10 cellular contexts compared by ENCODE assay signal in the genomic region with DNA sequence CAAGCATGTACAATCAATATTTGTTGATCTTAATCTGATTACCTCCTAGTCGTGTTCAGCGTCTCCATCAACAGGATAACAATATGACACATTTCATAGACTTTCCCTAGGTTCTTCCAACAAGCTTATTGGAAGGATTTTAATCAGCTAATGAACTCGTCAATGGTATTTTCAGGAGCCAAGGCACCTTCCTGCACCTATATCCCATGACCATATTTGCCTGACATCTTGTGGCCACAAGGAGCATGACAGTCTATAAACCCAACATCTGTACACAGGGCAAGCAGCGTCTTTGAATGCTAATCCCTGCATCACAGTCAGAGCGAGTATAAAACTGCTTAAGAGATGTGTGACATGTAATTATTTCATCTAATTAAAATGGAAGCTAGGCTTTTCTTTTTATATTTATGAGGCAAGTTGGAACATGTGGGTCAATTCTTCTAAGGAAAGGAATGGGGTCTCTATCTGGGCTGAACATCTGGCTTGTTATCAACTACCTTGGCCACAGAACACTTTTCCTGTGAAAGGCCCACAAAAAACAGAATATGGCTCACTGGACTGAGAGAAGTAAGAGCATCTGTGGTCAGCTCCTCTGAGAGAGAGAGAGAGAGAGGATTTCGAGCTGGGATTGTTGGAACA.
DNase-seq lines count a peak whose midpoint lies in the region; ATAC-seq and TF ChIP-seq lines count a peak whose summit lies in the region.
"Had no signal": no experiment of that assay in that cellular context is flagged by ENCODE, and none has a peak within 500 bp of the region (broad histone marks: within the 10 kb centered on the region; RNA-seq: fewer than 3 reads in every experiment).

No MANE protein-coding gene starts in this region.

- ATAC-seq in HG02571 (IDR thresholded peaks at IDR 0.05; ENCODE audit: unreplicated experiment): peak; percentile 95
- peak; percentile 65 for ATAC-seq in RWPE2 (ENCODE audit: low read depth)

- no peaks in the 10 kb centered on the region for H3K36me3 ChIP-seq in Loucy (ENCODE audit: insufficient read depth, low read length)
- no peaks in the 10 kb centered on the region for H3K36me3 ChIP-seq in RWPE2 (ENCODE audit: low read depth)
- H3K36me3 ChIP-seq: neutrophil, SJSA1 had no signal

- H3K27ac ChIP-seq in RWPE2 (ENCODE audit: poor library complexity, severe bottlenecking): peak overlapping the region; percentile 82
- H3K27ac ChIP-seq in coronary artery: no peak overlapping the region
- H3K27ac ChIP-seq: neutrophil, SJSA1 had no signal

- peak; percentile 74 for DNase-seq in Ammon's horn (ENCODE audit: low spot score)
- DNase-seq in GM13976 (ENCODE audit: low spot score): peak; percentile 62
- no peak for DNase-seq in RWPE2 (ENCODE audit: low spot score)
- DNase-seq in epithelial cell of esophagus (ENCODE audit: low read depth): peak; percentile 79
- DNase-seq in coronary artery (ENCODE audit: low spot score): no peak

- no peak overlapping the region for H3K9ac ChIP-seq in Loucy (ENCODE audit: low read depth, low read length, poor library complexity, severe bottlenecking)

- peak overlapping the region in 1 of 3 experiments; percentile 1 for H3K27ac Mint-ChIP-seq in nephron

- H3K9me3 Mint-ChIP-seq in nephron: no peaks in the 10 kb centered on the region

- no peaks in the 10 kb centered on the region for H4K20me1 ChIP-seq in Loucy (ENCODE audit: insufficient read depth, low read length, poor library complexity, severe bottlenecking)

- H3K4me1 ChIP-seq in Loucy (ENCODE audit: insufficient read depth, low read length, poor library complexity, severe bottlenecking) (no peaks in the 10 kb centered on the region), RWPE2 (ENCODE audit: insufficient read depth, poor library complexity, severe bottlenecking) (peaks cover 40% of the 10 kb centered on the region)
- H3K4me1 ChIP-seq: SJSA1 had no signal

- peaks cover 4% of the 10 kb centered on the region for H3K27me3 Mint-ChIP-seq in nephron (ENCODE audit: low read depth)

- no peaks in the 10 kb centered on the region for H3K79me2 ChIP-seq in Loucy (ENCODE audit: insufficient read depth, low read length)

- H3K27me3 ChIP-seq in Loucy (ENCODE audit: insufficient read depth, low read length, poor library complexity, severe bottlenecking): no peaks in the 10 kb centered on the region
- no peaks in the 10 kb centered on the region for H3K27me3 ChIP-seq in RWPE2 (ENCODE audit: insufficient read depth, poor library complexity, severe bottlenecking)
- H3K27me3 ChIP-seq: neutrophil, SJSA1 had no signal

- H3K9me3 ChIP-seq in Loucy (ENCODE audit: insufficient read depth, low read depth, low read length): no peaks in the 10 kb centered on the region
- no peaks in the 10 kb centered on the region for H3K9me3 ChIP-seq in RWPE2 (ENCODE audit: severe bottlenecking)
- H3K9me3 ChIP-seq: neutrophil, SJSA1 had no signal

- H3K4me3 Mint-ChIP-seq in nephron: no peak overlapping the region

- no peaks in the 10 kb centered on the region for H3K9me2 ChIP-seq in Loucy (replicated peaks; ENCODE audit: low read depth, low read length)

- H3K4me1 Mint-ChIP-seq in nephron: peaks cover 10% of the 10 kb centered on the region

- no peak overlapping the region for H3K4me3 ChIP-seq in Loucy (ENCODE audit: low read length, poor library complexity, severe bottlenecking)
- H3K4me3 ChIP-seq in RWPE2 (ENCODE audit: severe bottlenecking): no peak overlapping the region
- no peak overlapping the region for H3K4me3 ChIP-seq in epithelial cell of esophagus (ENCODE audit: low read length)
- no peak overlapping the region for H3K4me3 ChIP-seq in coronary artery
- H3K4me3 ChIP-seq: SJSA1 had no signal

- no peaks in the 10 kb centered on the region for H3F3A ChIP-seq in Loucy (ENCODE audit: low read depth)

- in situ Hi-C loops in GM13976 (cut with MboI; ENCODE audit: low sequenced_read_pairs, unreplicated experiment): loop anchor here (25.0 kb wide), 2 partner anchors 208 to 342 kb away; no protein-coding TSS in a partner anchor

- TF ChIP-seq CTCF in GM13976 (IDR thresholded peaks at IDR 0.05; ENCODE audit: borderline replicate concordance, control extremely low read depth, extremely low read depth, insufficient read depth, missing control alignments) (peak; percentile 65), Loucy (conservative IDR thresholded peaks at IDR 0.05; ENCODE audit: low read length) (peak; percentile 97), RWPE2 (IDR thresholded peaks at IDR 0.05; ENCODE audit: poor library complexity, severe bottlenecking) (peak; percentile 87), epithelial cell of esophagus (IDR thresholded peaks at IDR 0.05; ENCODE audit: insufficient read depth, low read depth, low read length, missing control alignments) (peak; percentile 94), nephron (IDR thresholded peaks at IDR 0.05; ENCODE audit: unreplicated experiment in 3 of 3) (peak; percentile 87 to 90 (median 88)), coronary artery (IDR thresholded peaks at IDR 0.05) (no peak)

- H2AFZ ChIP-seq in Loucy (ENCODE audit: low read length): no peak overlapping the region

- H3K36me3 Mint-ChIP-seq in nephron (ENCODE audit: low read depth): no peaks in the 10 kb centered on the region

- no peak overlapping the region for H3K4me2 ChIP-seq in Loucy (ENCODE audit: low read depth, low read length, poor library complexity, severe bottlenecking)

Comparison
In these comparisons a context has a peak if more than half of its experiments do, and no peak if none do; other contexts are left out.
1. DNase-seq: peak in Ammon's horn (single experiment), GM13976 (single experiment) and epithelial cell of esophagus (single experiment); none in RWPE2 (single experiment) and coronary artery (single experiment).